15 cellular contexts compared by ENCODE assay signal in the genomic region with DNA sequence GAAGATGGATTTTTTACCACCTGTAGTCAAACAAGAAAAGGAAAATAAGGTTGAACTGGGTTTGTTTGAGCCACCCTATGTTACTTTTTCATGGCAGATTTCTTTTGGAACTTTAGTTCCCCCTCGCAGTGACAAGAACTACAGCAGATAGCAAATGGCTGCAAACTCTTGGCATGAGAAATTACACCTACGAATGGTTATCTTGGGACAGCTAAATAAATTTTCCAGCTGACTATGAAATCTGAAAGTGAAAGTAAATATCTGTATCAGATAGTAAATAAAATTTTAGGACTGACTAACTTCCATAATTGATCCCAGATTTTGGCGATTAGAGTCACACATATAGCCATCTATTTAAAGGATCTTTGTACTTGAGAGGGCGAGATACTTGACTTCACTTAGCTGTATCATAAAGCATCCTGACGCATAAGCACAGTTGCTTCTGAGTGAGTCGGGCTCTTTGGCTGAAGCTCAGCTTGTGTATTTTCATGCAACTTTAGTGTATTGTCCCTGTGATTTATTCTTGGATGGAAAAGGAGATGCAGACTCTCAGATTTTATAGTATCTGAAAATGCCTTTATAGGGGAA.
DNase-seq lines count a peak whose midpoint lies in the region; ATAC-seq and TF ChIP-seq lines count a peak whose summit lies in the region.
"Had no signal": no experiment of that assay in that cellular context is flagged by ENCODE, and none has a peak within 500 bp of the region (broad histone marks: within the 10 kb centered on the region; RNA-seq: fewer than 3 reads in every experiment).

No MANE protein-coding gene starts in this region.

- no peak overlapping the region for H3K9ac ChIP-seq in mammary epithelial cell (ENCODE audit: insufficient read depth, low read length)

- no TSS peak for BruUV-seq in mammary epithelial cell (replicated peaks; lab: Mats Ljungman, UMichigan)

- TF ChIP-seq CTCF in foreskin fibroblast (IDR thresholded peaks at IDR 0.05; ENCODE audit: low read depth, low read length) (no peak), mammary epithelial cell (conservative IDR thresholded peaks at IDR 0.05 in 1 of 2, IDR thresholded peaks at IDR 0.05 in 1 of 2; ENCODE audit: extremely low read depth in 1 of 2, insufficient read depth in 1 of 2, low read depth in 1 of 2, low read length in 2 of 2) (no peak)

- ATAC-seq in HG02840 (IDR thresholded peaks at IDR 0.05; ENCODE audit: low FRiP score, unreplicated experiment) = no peak
- no peak for ATAC-seq in HG02763 (IDR thresholded peaks at IDR 0.05; ENCODE audit: unreplicated experiment)
- ATAC-seq: GM12878; stimulated activated effector memory CD8-positive, alpha-beta T cell treated with anti-CD3 and anti-CD28 coated beads, Interleukin-12 subunit alpha, Interleukin-12 subunit beta, amount 100 ng/mL, for 72 hours had no signal

- H3K79me2 ChIP-seq in mammary epithelial cell (ENCODE audit: insufficient read depth, low read length) = no peaks in the 10 kb centered on the region

- CTCF ChIA-PET in mammary epithelial cell (lab: Charles Lee; ENCODE audit: low non-redundant PET) = no interaction called here

- H3K36me3 ChIP-seq in SJSA1 = no peaks in the 10 kb centered on the region
- no peaks in the 10 kb centered on the region for H3K36me3 ChIP-seq in mammary epithelial cell (ENCODE audit: insufficient read depth, low read length)

- H3K4me1 ChIP-seq in SJSA1 (replicated peaks) = peaks cover 11% of the 10 kb centered on the region
- H3K4me1 ChIP-seq in mammary epithelial cell (ENCODE audit: insufficient read depth, low read length) = peaks cover 6% of the 10 kb centered on the region

- H3K4me3 ChIP-seq in SJSA1 = peak overlapping the region; percentile 21
- H3K4me3 ChIP-seq in foreskin fibroblast (ENCODE audit: low read depth in 1 of 2, low read length in 2 of 2) = peak overlapping the region in 1 of 2 donors; percentile 39
- no peak overlapping the region for H3K4me3 ChIP-seq in mammary epithelial cell (replicated peaks in 1 of 3; ENCODE audit: insufficient read depth in 1 of 3, low read depth in 2 of 3, low read length in 3 of 3)
- H3K4me3 ChIP-seq: GM12878 had no signal

- no peaks in the 10 kb centered on the region for H4K20me1 ChIP-seq in mammary epithelial cell (ENCODE audit: insufficient read depth, low read length)

- intact Hi-C loops in mammary epithelial cell (cut with micrococcal nuclease) = no loop called here

- in situ Hi-C loops in mammary epithelial cell (cut with MboI; ENCODE audit: low sequenced_read_pairs in 2 of 2) = no loop called here

- DNase-seq in ELR (ENCODE audit: low read depth) = peak; percentile 23
- DNase-seq in SJSA1 (ENCODE audit: low read depth in 1 of 2, low spot score in 2 of 2) = no peak
- peak; percentile 68 to 81 for DNase-seq in foreskin fibroblast
- DNase-seq in stromal cell of bone marrow (ENCODE audit: low read depth) = peak; percentile 18
- no peak for DNase-seq in mammary epithelial cell
- DNase-seq: activated CD4-positive, alpha-beta T cell treated with anti-CD3 and anti-CD28 coated beads for 48 hours; foreskin melanocyte; GOT3; left cardiac atrium; NCI-H1417; occipital lobe had no signal

- no peaks in the 10 kb centered on the region for H3K9me3 ChIP-seq in SJSA1 (replicated peaks)
- H3K9me3 ChIP-seq in mammary epithelial cell (replicated peaks; ENCODE audit: insufficient read depth, low read length) = no peaks in the 10 kb centered on the region

- WGBS in mammary epithelial cell (ENCODE audit: low coverage, missing lambda C conversion rate) = 82% methylated on average over 6 of the region's 6 CpGs

- H2AFZ ChIP-seq in mammary epithelial cell (ENCODE audit: low read depth, low read length) = no peak overlapping the region

- H3K27ac ChIP-seq in SJSA1 (no peak overlapping the region), mammary epithelial cell (ENCODE audit: insufficient read depth, low read depth, low read length) (no peak overlapping the region)

- H3K27me3 ChIP-seq in SJSA1 (replicated peaks) (no peaks in the 10 kb centered on the region), mammary epithelial cell (ENCODE audit: insufficient read depth, low read length) (no peaks in the 10 kb centered on the region)

- dilution Hi-C loops in mammary epithelial cell (cut with HindIII; ENCODE audit: low sequenced_read_pairs) = no loop called here

- H3K4me2 ChIP-seq in mammary epithelial cell (ENCODE audit: insufficient read depth, low read depth, low read length) = no peak overlapping the region

Comparison
In these comparisons a context has a peak if more than half of its experiments do, and no peak if none do; other contexts are left out.
1. DNase-seq: peak in ELR (single experiment), foreskin fibroblast (2 of 2) and stromal cell of bone marrow (single experiment); none in SJSA1 (0 of 2) and mammary epithelial cell (single experiment).